Comparison of ENCODE assay signal across 1 cellular context in genomic region chr12:80186727-80187217, GRCh38.
TF ChIP-seq lines count a peak whose summit lies in the region.

No MANE protein-coding gene starts in this region.

TF ChIP-seq in GM23338, 12 proteins besides CTCF, POLR2A, EP300 and RAD21 (continued from another document):
- TF ChIP-seq ZNF462 (CRISPR knock-in tag; IDR thresholded peaks at IDR 0.05), result no peak
- no peak for TF ChIP-seq JUNB (IDR thresholded peaks at IDR 0.05; ENCODE audit: unreplicated experiment)
- no peak for TF ChIP-seq EZH2 (IDR thresholded peaks at IDR 0.05; ENCODE audit: low read depth, unreplicated experiment)
